Comparison of ENCODE assay signal across 14 cellular contexts in genomic region chr20:62901891-62902290, GRCh38.
"Had no signal": no experiment of that assay in that cellular context is flagged by ENCODE, and none has a peak within 500 bp of the region (broad histone marks: within the 10 kb centered on the region; RNA-seq: fewer than 3 reads in every experiment).

No MANE protein-coding gene starts in this region.

- H3K27ac ChIP-seq: heart left ventricle, upper lobe of right lung had no signal

- H3K27me3 Mint-ChIP-seq: activated T-helper 17 cell treated with anti-CD3 and anti-CD28 coated beads, Interleukin-2, amount 50 U/mL, for 72 hours; naive B cell; stimulated activated naive CD8-positive, alpha-beta T cell treated with anti-CD3 and anti-CD28 coated beads, Interleukin-15, Interleukin-2, amounts not matched to agents 100 ng/mL and 50 ng/mL, for 24 hours had no signal

- H3K4me3 Mint-ChIP-seq: activated T-helper 17 cell treated with anti-CD3 and anti-CD28 coated beads, Interleukin-2, amount 50 U/mL, for 72 hours; naive B cell; stimulated activated naive CD8-positive, alpha-beta T cell treated with anti-CD3 and anti-CD28 coated beads, Interleukin-15, Interleukin-2, amounts not matched to agents 100 ng/mL and 50 ng/mL, for 24 hours had no signal

- H3K4me3 ChIP-seq: heart left ventricle, lung, upper lobe of right lung had no signal

- H3K9me3 ChIP-seq: heart left ventricle, upper lobe of right lung had no signal

- ATAC-seq: activated CD4-positive, CD25-positive, alpha-beta regulatory T cell treated with anti-CD3 and anti-CD28 coated beads, Interleukin-2, amount 50 U/mL, for 24 hours; activated T-helper 17 cell treated with anti-CD3 and anti-CD28 coated beads, Interleukin-2, amount 50 U/mL, for 72 hours; heart left ventricle; left colon; upper lobe of right lung had no signal

- H3K27me3 ChIP-seq: heart left ventricle, upper lobe of right lung had no signal

- H3K27ac Mint-ChIP-seq: activated T-helper 17 cell treated with anti-CD3 and anti-CD28 coated beads, Interleukin-2, amount 50 U/mL, for 72 hours; stimulated activated naive CD8-positive, alpha-beta T cell treated with anti-CD3 and anti-CD28 coated beads, Interleukin-15, Interleukin-2, amounts not matched to agents 100 ng/mL and 50 ng/mL, for 24 hours had no signal

- H3K9me3 Mint-ChIP-seq: activated T-helper 17 cell treated with anti-CD3 and anti-CD28 coated beads, Interleukin-2, amount 50 U/mL, for 72 hours; naive B cell; stimulated activated naive CD8-positive, alpha-beta T cell treated with anti-CD3 and anti-CD28 coated beads, Interleukin-15, Interleukin-2, amounts not matched to agents 100 ng/mL and 50 ng/mL, for 24 hours had no signal

- DNase-seq: activated CD4-positive, alpha-beta T cell treated with anti-CD3 and anti-CD28 coated beads, Interleukin-2, amount 50 U/mL, for 4 hours; activated CD8-positive, alpha-beta memory T cell treated with anti-CD3 and anti-CD28 coated beads, Interleukin-2, amount 50 U/mL, for 4 hours; foreskin melanocyte; heart left ventricle; left colon; naive B cell; occipital lobe; stimulated activated CD4-positive, alpha-beta T cell treated with anti-CD3 and anti-CD28 coated beads, Interleukin-4, amount 100 ng/mL, for 1 hour; T-helper 2 cell; upper lobe of right lung had no signal
